8 cellular contexts compared by ENCODE assay signal in the genomic region with DNA sequence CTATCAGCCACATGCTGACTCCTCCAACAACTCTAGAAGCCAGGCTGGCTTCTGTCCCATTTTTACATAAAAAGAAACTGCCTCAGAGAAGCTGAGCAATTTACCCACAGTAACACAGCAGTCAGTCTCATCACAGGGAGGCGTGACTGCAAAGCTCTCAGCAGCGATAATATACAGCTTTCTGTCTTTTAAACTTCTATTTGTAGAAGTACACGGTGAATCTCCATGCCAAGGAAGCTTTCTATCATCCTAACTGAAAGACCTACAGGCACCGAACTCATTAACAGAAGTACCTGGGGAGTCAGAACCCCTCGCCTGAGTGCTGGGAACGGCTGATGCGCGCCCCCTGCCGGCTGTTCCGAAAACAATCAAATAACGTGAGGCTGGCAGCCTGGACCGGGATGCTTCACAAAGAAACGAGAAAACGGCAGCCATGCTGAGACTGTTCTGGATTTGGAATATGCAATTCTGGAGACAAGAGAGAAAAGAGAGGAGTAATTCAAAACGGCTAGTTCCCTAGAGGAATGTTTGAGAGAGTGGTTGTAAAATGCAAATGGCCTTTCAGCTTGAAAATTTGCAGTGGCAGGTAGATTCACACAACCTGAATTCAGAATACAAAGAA. TPM values are rescaled to one million over a fixed set of nuclear protein-coding genes. Genes with fewer than 3 reads are reported as not detected.
DNase-seq lines count a peak whose midpoint lies in the region; ATAC-seq and TF ChIP-seq lines count a peak whose summit lies in the region.

No MANE protein-coding gene starts in this region.

- no peak overlapping the region for H3K4me2 ChIP-seq in OCI-LY7 (ENCODE audit: low read length)

- TF ChIP-seq CTCF in OCI-LY7 (conservative IDR thresholded peaks at IDR 0.05; ENCODE audit: low read length) = peak; percentile 97
- TF ChIP-seq CTCF in epithelial cell of proximal tubule (conservative IDR thresholded peaks at IDR 0.05; ENCODE audit: low read depth, low read length) = peak; percentile 91
- TF ChIP-seq CTCF in natural killer cell (IDR thresholded peaks at IDR 0.05) = peak; percentile 97

- no peaks in the 10 kb centered on the region for H3K9me2 ChIP-seq in OCI-LY7 (ENCODE audit: insufficient read depth, low read length)

- DNase-seq in DMS153 (lab: John Stamatoyannopoulos, UW) = peak; percentile 83
- DNase-seq in Kasumi-1 (lab: John Stamatoyannopoulos, UW) = peak; percentile 83 to 88
- DNase-seq in OCI-LY7 (ENCODE audit: low spot score) = peak; percentile 66
- peak; percentile 74 for DNase-seq in activated T-cell treated with anti-CD3 and anti-CD28 coated beads for 4 hours
- no peak for DNase-seq in epithelial cell of proximal tubule (ENCODE audit: low read depth)
- peak; percentile 72 for DNase-seq in natural killer cell
- peak; percentile 72 for DNase-seq in stimulated activated naive CD4-positive, alpha-beta T cell treated with Interleukin-2 at 50 U/mL for 16 hours (lab: John Stamatoyannopoulos, UW)

- peaks cover 7 to 10% of the 10 kb centered on the region in 2 donors for H3K4me1 Mint-ChIP-seq in natural killer cell

- CTCF ChIA-PET in OCI-LY7 (lab: Charles Lee; ENCODE audit: unreplicated experiment) = interaction anchor here (1.0 kb wide), 1 partner anchor 201 kb away, joined by 3 read pairs; no protein-coding TSS in a partner anchor

- no peaks in the 10 kb centered on the region for H3K36me3 Mint-ChIP-seq in natural killer cell

- BruUV-seq in OCI-LY7 (replicated peaks; lab: Mats Ljungman, UMichigan) = no TSS peak

- no peak overlapping the region for H3K4me3 Mint-ChIP-seq in natural killer cell

- H3K27me3 Mint-ChIP-seq in natural killer cell (ENCODE audit: low read depth in 2 of 2) = peaks cover 19 to 34% of the 10 kb centered on the region in 2 donors

- no peaks in the 10 kb centered on the region for H3K79me2 ChIP-seq in OCI-LY7 (ENCODE audit: insufficient read depth, low read depth, low read length)

- no peaks in the 10 kb centered on the region for H3K4me1 ChIP-seq in OCI-LY7 (ENCODE audit: insufficient read depth, low read length, poor library complexity, severe bottlenecking)

- no peak overlapping the region for H3K4me3 ChIP-seq in OCI-LY7 (ENCODE audit: low read depth, low read length, poor library complexity, severe bottlenecking)
- H3K4me3 ChIP-seq in epithelial cell of proximal tubule (ENCODE audit: low read depth, low read length) = no peak overlapping the region

- intact Hi-C loops in OCI-LY7 (cut with micrococcal nuclease; ENCODE audit: unreplicated experiment) = loop anchor here (1.0 to 10.0 kb wide), 2 partner anchors 533 to 563 kb away; no protein-coding TSS in a partner anchor
- intact Hi-C loops in natural killer cell (cut with micrococcal nuclease) = loop anchor here (1.0 kb wide), 3 partner anchors 492 to 563 kb away; partner anchors contain the start of gene RHOU

- H3K27ac Mint-ChIP-seq in natural killer cell = no peak overlapping the region

- no peaks in the 10 kb centered on the region for H3K36me3 ChIP-seq in OCI-LY7 (ENCODE audit: insufficient read depth, low read length)

- no peaks in the 10 kb centered on the region for H4K20me1 ChIP-seq in OCI-LY7 (ENCODE audit: insufficient read depth, low read length)

- H3K27ac ChIP-seq in OCI-LY7 (ENCODE audit: low read depth, low read length, poor library complexity, severe bottlenecking) = no peak overlapping the region

- H3K9me3 ChIP-seq in OCI-LY7 (ENCODE audit: low read length) = no peaks in the 10 kb centered on the region

- no peak overlapping the region for H2AFZ ChIP-seq in OCI-LY7 (ENCODE audit: low read length)

- POLR2A ChIA-PET in OCI-LY7 (lab: Charles Lee) = interaction anchor here (0.5 to 0.9 kb wide), 4 partner anchors 9 to 525 kb away, joined by 3 to 4 read pairs (median 3); no protein-coding TSS in a partner anchor

- no peaks in the 10 kb centered on the region for H3K9me3 Mint-ChIP-seq in natural killer cell

- ATAC-seq in natural killer cell (peak; percentile 71 to 81 (median 77)), GM18909 (IDR thresholded peaks at IDR 0.05; ENCODE audit: poor library complexity, unreplicated experiment) (no peak)

RNA-seq across cellular contexts. Expression of gene RAB4A, which starts 43.5 kb away (rescaled TPM):
- 20.0 and 27.9 TPM in 2 replicates for total RNA-seq in OCI-LY7 (2014; rRNA removed; shearing (Covaris generic))
- total RNA-seq in OCI-LY7 (2022) (17.5 and 22.8 TPM in 2 replicates), epithelial cell of proximal tubule (28.1 and 39.3 TPM in 2 replicates), natural killer cell (10 to 100 TPM; 31.2 to 47.1 (median 31.6) TPM)
